Comparison of ENCODE assay signal across 25 cellular contexts in the genomic region with DNA sequence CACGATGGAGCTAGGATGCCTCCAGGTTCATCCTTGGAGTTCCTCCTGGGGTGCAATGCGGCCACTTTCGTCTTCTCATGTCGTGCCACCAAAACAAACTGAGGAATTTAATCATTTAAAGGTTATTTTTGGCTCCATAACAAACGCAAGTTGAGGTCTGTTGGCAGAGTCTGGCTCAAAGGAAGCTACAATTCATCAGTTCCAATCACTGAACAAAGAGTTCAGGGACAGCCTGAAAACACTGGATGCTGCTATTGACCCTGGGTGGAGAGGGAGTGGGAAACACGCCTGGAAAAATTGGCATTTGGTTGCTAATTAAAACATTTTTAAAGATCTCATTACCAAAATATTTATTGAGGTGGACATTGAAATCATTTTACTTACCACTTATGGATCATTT. TPM values are rescaled to one million over a fixed set of nuclear protein-coding genes. Genes with fewer than 3 reads are reported as not detected.
DNase-seq lines count a peak whose midpoint lies in the region; ATAC-seq and TF ChIP-seq lines count a peak whose summit lies in the region.
"Had no signal": no experiment of that assay in that cellular context is flagged by ENCODE, and none has a peak within 500 bp of the region (broad histone marks: within the 10 kb centered on the region; RNA-seq: fewer than 3 reads in every experiment).

No MANE protein-coding gene starts in this region.

- intact Hi-C loops in right cardiac atrium (cut with DNase I) = no loop called here

- H3K27me3 ChIP-seq in right cardiac atrium (ENCODE audit: control insufficient read depth, insufficient read depth) (no peaks in the 10 kb centered on the region), right atrium auricular region (no peaks in the 10 kb centered on the region), BLaER1 (no peaks in the 10 kb centered on the region)

- DNase-seq in right cardiac atrium (no peak), right atrium auricular region (ENCODE audit: low spot score) (no peak), dermis blood vessel endothelial cell (peak; percentile 34), left kidney (ENCODE audit: low read depth, low spot score) (peak; percentile 12), HT-29 (ENCODE audit: low spot score) (no peak), NCI-H146 treated with DMSO at 0.1 percent for 48 hours (lab: John Stamatoyannopoulos, UW; ENCODE audit: unreplicated experiment) (no peak), amniotic stem cell (lab: John Stamatoyannopoulos, UW) (no peak)
- DNase-seq: AML-193; Caco-2; Calu3; CD4-positive, alpha-beta T cell; CD8-positive, alpha-beta T cell; DMS 273 treated with DMSO at 0.1 percent for 48 hours; DMS153; DMS53; DMS79; DND-41; EL; GDM1 had no signal

- peak; percentile 68 for ATAC-seq in right cardiac atrium
- ATAC-seq: A549; CD8-positive, alpha-beta T cell; GM12878 had no signal

- no peak for TF ChIP-seq CTCF in right atrium auricular region (IDR thresholded peaks at IDR 0.05)

- no peak overlapping the region for H3K9ac ChIP-seq in BLaER1

- H3K4me1 ChIP-seq in right cardiac atrium (ENCODE audit: control insufficient read depth, insufficient read depth, low read length) (no peaks in the 10 kb centered on the region), right atrium auricular region (no peaks in the 10 kb centered on the region), BLaER1 (peaks cover 32% of the 10 kb centered on the region)
- H3K4me1 ChIP-seq: A549 had no signal

- H3K36me3 ChIP-seq in right atrium auricular region = no peaks in the 10 kb centered on the region
- H3K36me3 ChIP-seq in BLaER1 = no peaks in the 10 kb centered on the region

- H3K4me2 ChIP-seq in BLaER1 = peak overlapping the region; percentile 68
- H3K4me2 ChIP-seq: A549 had no signal

- H3K4me3 ChIP-seq in right cardiac atrium (ENCODE audit: low read length) (no peak overlapping the region), right atrium auricular region (no peak overlapping the region), BLaER1 (no peak overlapping the region)
- H3K4me3 ChIP-seq: A549, GM12878 had no signal

- H4K20me1 ChIP-seq in BLaER1 = no peaks in the 10 kb centered on the region

- H3K27ac ChIP-seq in right cardiac atrium (ENCODE audit: low read length) (no peak overlapping the region), right atrium auricular region (no peak overlapping the region), BLaER1 (peak overlapping the region; percentile 48; the same call in 1 of the 2 replicates)
- H3K27ac ChIP-seq: 22Rv1, A549, C4-2B had no signal

- WGBS in right cardiac atrium = 51% methylated on average over 6 of the region's 6 CpGs

- H3K9me3 ChIP-seq in right cardiac atrium (ENCODE audit: control insufficient read depth, low read length) = no peaks in the 10 kb centered on the region
- H3K9me3 ChIP-seq in right atrium auricular region = no peaks in the 10 kb centered on the region
- H3K9me3 ChIP-seq in BLaER1 = peaks cover 5% of the 10 kb centered on the region; the same call in 1 of the 2 replicates
- H3K9me3 ChIP-seq: Caco-2 had no signal

RNA-seq across cellular contexts. Expression of a gene that starts 11.4 kb away (rescaled TPM):
- total RNA-seq in right cardiac atrium = 10 to 100 TPM; 11.3 to 18.2 (median 14.6) TPM
- 11.6 TPM for polyA plus RNA-seq in right cardiac atrium
- total RNA-seq in right atrium auricular region = 10 to 100 TPM; 18.2 to 19.2 TPM
- 18.7 and 39.7 TPM in 2 replicates for total RNA-seq in dermis blood vessel endothelial cell
- total RNA-seq in HT-29 (2014; rRNA removed; shearing (Covaris generic)) = 25.7 and 32.7 TPM in 2 replicates
- total RNA-seq: A172 had no signal

Comparison
In these comparisons a context has a peak if more than half of its experiments do, and no peak if none do; other contexts are left out.
1. DNase-seq: peak in dermis blood vessel endothelial cell (single experiment) and left kidney (single experiment); none in right cardiac atrium (0 of 3), right atrium auricular region (single experiment), HT-29 (single experiment), NCI-H146 treated with DMSO at 0.1 percent for 48 hours (single experiment) and amniotic stem cell (single experiment).